ENCODE assay signal across 1 cellular context in genomic region chr12:55996201-55996714, GRCh38.
TF ChIP-seq lines count a peak whose summit lies in the region.

No MANE protein-coding gene starts in this region.

TF ChIP-seq in K562, 482 proteins besides CTCF, POLR2A, EP300 and RAD21 (continued from another document and continues in another):
- TF ChIP-seq USF2 (CRISPR knock-in tag; IDR thresholded peaks at IDR 0.05), result no peak
- no peak for TF ChIP-seq HNRNPLL (IDR thresholded peaks at IDR 0.05; ENCODE audit: low read depth, low read length, poor library complexity, severe bottlenecking)
- TF ChIP-seq MYBL2 (IDR thresholded peaks at IDR 0.05; ENCODE audit: low read depth), result no peak
- TF ChIP-seq MYBL2 (CRISPR knock-in tag; IDR thresholded peaks at IDR 0.05; ENCODE audit: borderline replicate concordance), result no peak
- no peak for TF ChIP-seq GATAD2B (IDR thresholded peaks at IDR 0.05; ENCODE audit: borderline replicate concordance)
- no peak for TF ChIP-seq EWSR1 (IDR thresholded peaks at IDR 0.05; ENCODE audit: borderline replicate concordance, low read depth, partially characterized antibody)
- TF ChIP-seq TRIM25 (IDR thresholded peaks at IDR 0.05; ENCODE audit: borderline replicate concordance), result no peak
- no peak for TF ChIP-seq THAP12 (CRISPR knock-in tag; IDR thresholded peaks at IDR 0.05)
- TF ChIP-seq PHTF2 (CRISPR knock-in tag; IDR thresholded peaks at IDR 0.05), result no peak
- no peak for TF ChIP-seq ZNF239 (CRISPR knock-in tag; IDR thresholded peaks at IDR 0.05)
- TF ChIP-seq CBX3 (IDR thresholded peaks at IDR 0.05; ENCODE audit: borderline replicate concordance in 1 of 2, low read length in 2 of 2), result no peak
- TF ChIP-seq E2F6 (IDR thresholded peaks at IDR 0.05; ENCODE audit: borderline replicate concordance in 1 of 2, extremely low read depth in 1 of 2, insufficient read depth in 1 of 2, insufficient read length in 1 of 2, low read depth in 1 of 2, low read length in 1 of 2, poor library complexity in 1 of 2, severe bottlenecking in 1 of 2), result no peak
- 0 out of 6 replicates have a peak, but pooled peaks of 1 of the 3 experiments have one; percentile 7 for TF ChIP-seq ZBTB11 (CRISPR knock-in tag; IDR thresholded peaks at IDR 0.05)
- TF ChIP-seq SOX6 (IDR thresholded peaks at IDR 0.05), result 0 out of 2 replicates have a peak, but pooled peaks have one; percentile 20
- peak; percentile 90 for TF ChIP-seq PTBP1 (IDR thresholded peaks at IDR 0.05; ENCODE audit: low read depth, low read length)
- TF ChIP-seq MNT (conservative IDR thresholded peaks at IDR 0.05), result no peak
- TF ChIP-seq DMBX1 (CRISPR knock-in tag; IDR thresholded peaks at IDR 0.05; ENCODE audit: borderline replicate concordance), result no peak
- TF ChIP-seq CHD7 (IDR thresholded peaks at IDR 0.05; ENCODE audit: low read depth, low read length), result no peak
- 0 out of 2 replicates have a peak, but pooled peaks have one; percentile 46 for TF ChIP-seq ZNF197 (CRISPR knock-in tag; IDR thresholded peaks at IDR 0.05; ENCODE audit: low read depth)
- no peak for TF ChIP-seq CEBPZ (IDR thresholded peaks at IDR 0.05; ENCODE audit: borderline replicate concordance, low read depth, low read length)
- TF ChIP-seq CGGBP1 (CRISPR knock-in tag; IDR thresholded peaks at IDR 0.05), result no peak
